ENCODE assay signal across 1 cellular context in genomic region chr19:42528354-42529247, GRCh38.
TF ChIP-seq lines count a peak whose summit lies in the region.

TSS of gene CEACAM1 (minus strand) at chr19:42528481. CDS start at chr19:42528374, 107 bp downstream.

TF ChIP-seq in K562, 482 proteins besides CTCF, POLR2A, EP300 and RAD21 (continued from another document):
- no peak for TF ChIP-seq CEBPZ (IDR thresholded peaks at IDR 0.05; ENCODE audit: borderline replicate concordance, low read depth, low read length)
